ENCODE assay signal across 8 cellular contexts in the genomic region with DNA sequence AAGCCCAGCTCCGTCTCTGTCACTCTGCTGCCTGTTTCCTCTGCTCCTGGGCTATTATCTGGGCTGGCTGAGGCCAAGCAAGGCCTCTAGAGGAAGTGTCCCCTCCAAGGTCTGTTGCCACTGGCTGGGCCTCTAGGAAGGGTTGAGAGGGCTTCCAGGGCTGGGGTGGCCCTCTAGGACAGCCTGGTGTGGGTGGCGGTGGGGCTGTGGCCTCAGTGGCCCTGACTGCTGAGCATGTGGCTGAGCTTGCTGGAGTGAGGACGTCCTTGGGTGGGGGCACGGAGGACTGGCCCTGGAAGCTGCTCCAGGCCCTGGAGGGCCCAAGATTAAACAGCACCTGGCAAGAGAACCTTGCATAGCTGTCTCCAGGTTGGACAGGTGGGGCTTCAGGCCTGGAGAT. TPM values are rescaled to one million over a fixed set of nuclear protein-coding genes. Genes with fewer than 3 reads are reported as not detected.
"Had no signal": no experiment of that assay in that cellular context is flagged by ENCODE, and none has a peak within 500 bp of the region (broad histone marks: within the 10 kb centered on the region; RNA-seq: fewer than 3 reads in every experiment).

No MANE protein-coding gene starts in this region.

RNA-seq across cellular contexts. Expression of gene CATSPERZ, which starts 23.8 kb away (rescaled TPM):
- total RNA-seq: activated CD4-positive, alpha-beta memory T cell treated with anti-CD3 and anti-CD28 coated beads for 36 hours; activated CD8-positive, alpha-beta memory T cell treated with anti-CD3 and anti-CD28 coated beads, Interleukin-2, amount 10 ng/mL, durations not matched to agents 7 days and 5 days; epithelial cell of proximal tubule; kidney epithelial cell; left ventricle myocardium inferior; osteocyte; sigmoid colon; spleen had no signal
